In the genomic region with DNA sequence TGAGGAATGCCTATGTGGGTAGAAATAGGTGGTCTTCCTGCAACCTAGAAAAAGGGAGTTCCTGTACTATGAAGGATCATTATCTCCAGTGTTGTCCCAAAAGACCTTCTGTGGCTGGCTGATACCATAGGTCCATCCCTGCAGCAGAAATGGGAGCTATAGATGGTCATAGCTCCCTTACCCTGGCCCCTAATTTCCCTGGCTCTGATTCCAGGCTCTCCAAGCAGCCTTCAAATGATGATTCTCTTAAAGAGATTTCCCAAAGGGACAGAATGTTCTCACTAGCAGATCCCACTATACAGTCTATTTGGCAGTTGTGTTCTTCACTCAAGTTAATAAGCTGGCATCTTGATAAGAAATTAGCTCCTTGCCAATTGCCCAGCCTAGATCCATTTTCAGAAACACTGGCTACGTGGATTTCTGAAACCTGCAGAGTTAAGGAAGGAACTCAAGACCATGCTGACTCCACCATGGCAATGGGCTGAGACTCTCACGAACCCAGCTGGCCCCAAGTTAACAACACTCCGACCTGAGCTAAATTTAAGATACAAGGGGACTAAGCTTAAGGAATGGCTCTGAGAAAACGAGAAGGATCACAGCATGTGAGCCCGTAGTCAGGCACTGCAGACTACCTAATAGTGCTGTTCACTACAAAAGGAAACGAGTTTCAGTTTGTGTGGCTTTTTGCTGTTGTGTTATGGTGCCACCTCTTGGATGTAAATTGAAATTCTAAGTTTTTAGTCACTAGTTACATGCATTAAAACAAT, we compare ENCODE assay signal across 8 cellular contexts. TPM values are rescaled to one million over a fixed set of nuclear protein-coding genes. Genes with fewer than 3 reads are reported as not detected.
DNase-seq lines count a peak whose midpoint lies in the region; ATAC-seq and TF ChIP-seq lines count a peak whose summit lies in the region.

No MANE protein-coding gene starts in this region.

- peak overlapping the region; percentile 69 for H3K9ac ChIP-seq in BLaER1

- peak; percentile 33 to 86 for DNase-seq in NOMO-1 (lab: John Stamatoyannopoulos, UW; ENCODE audit: unreplicated experiment in 2 of 2)
- DNase-seq in glutamatergic neuron = no peak
- DNase-seq in putamen (ENCODE audit: low spot score) = peak; percentile 31
- no peak for DNase-seq in T-helper 9 cell

- H3K9me3 ChIP-seq in BLaER1 = no peaks in the 10 kb centered on the region

- no peak for TF ChIP-seq CTCF in glutamatergic neuron (IDR thresholded peaks at IDR 0.05; ENCODE audit: partially characterized antibody, unreplicated experiment)

- peaks cover 2% of the 10 kb centered on the region for H3K36me3 Mint-ChIP-seq in activated naive CD4-positive, alpha-beta T cell treated with anti-CD3 and anti-CD28 coated beads, Interleukin-2, amount 50 U/mL, for 24 hours
- no peaks in the 10 kb centered on the region for H3K36me3 Mint-ChIP-seq in glutamatergic neuron (ENCODE audit: unreplicated experiment)

- peaks cover 11% of the 10 kb centered on the region for H3K4me1 Mint-ChIP-seq in activated naive CD4-positive, alpha-beta T cell treated with anti-CD3 and anti-CD28 coated beads, Interleukin-2, amount 50 U/mL, for 24 hours
- H3K4me1 Mint-ChIP-seq in glutamatergic neuron (ENCODE audit: low read depth, unreplicated experiment) = peaks cover 18% of the 10 kb centered on the region

- peak overlapping the region; percentile 47 for H3K27ac ChIP-seq in BLaER1

- H3K36me3 ChIP-seq in BLaER1 = peaks cover 16% of the 10 kb centered on the region

- no peaks in the 10 kb centered on the region for H3K27me3 ChIP-seq in BLaER1

- no peaks in the 10 kb centered on the region for H3K9me3 Mint-ChIP-seq in activated naive CD4-positive, alpha-beta T cell treated with anti-CD3 and anti-CD28 coated beads, Interleukin-2, amount 50 U/mL, for 24 hours
- H3K9me3 Mint-ChIP-seq in glutamatergic neuron (ENCODE audit: unreplicated experiment) = peaks cover 4% of the 10 kb centered on the region

- H3K4me3 ChIP-seq in BLaER1 = peak overlapping the region; percentile 43

- ATAC-seq in GM18508 (IDR thresholded peaks at IDR 0.05; ENCODE audit: insufficient read depth, unreplicated experiment) = peak; percentile 69
- ATAC-seq in HG03175 (IDR thresholded peaks at IDR 0.05; ENCODE audit: unreplicated experiment) = peak; percentile 78

- H4K20me1 ChIP-seq in BLaER1 = no peaks in the 10 kb centered on the region

- peak overlapping the region; percentile 65 for H3K4me3 Mint-ChIP-seq in activated naive CD4-positive, alpha-beta T cell treated with anti-CD3 and anti-CD28 coated beads, Interleukin-2, amount 50 U/mL, for 24 hours
- no peak overlapping the region for H3K4me3 Mint-ChIP-seq in glutamatergic neuron (ENCODE audit: unreplicated experiment)

- H3K27me3 Mint-ChIP-seq in activated naive CD4-positive, alpha-beta T cell treated with anti-CD3 and anti-CD28 coated beads, Interleukin-2, amount 50 U/mL, for 24 hours = no peaks in the 10 kb centered on the region
- H3K27me3 Mint-ChIP-seq in glutamatergic neuron (ENCODE audit: unreplicated experiment) = peaks cover 5% of the 10 kb centered on the region

- H3K4me1 ChIP-seq in BLaER1 = peaks cover 6% of the 10 kb centered on the region; the same call in 1 of the 2 replicates

- peak overlapping the region; percentile 52 for H3K27ac Mint-ChIP-seq in activated naive CD4-positive, alpha-beta T cell treated with anti-CD3 and anti-CD28 coated beads, Interleukin-2, amount 50 U/mL, for 24 hours
- peak overlapping the region; percentile 73 for H3K27ac Mint-ChIP-seq in glutamatergic neuron (ENCODE audit: unreplicated experiment)

- H3K4me2 ChIP-seq in BLaER1 = peak overlapping the region; percentile 58

RNA-seq across cellular contexts. Expression of gene C15orf40, which starts 11.4 kb away (rescaled TPM):
- total RNA-seq in glutamatergic neuron (ENCODE audit: unreplicated experiment) = 29.6 TPM

RNA-seq across cellular contexts. Expression of gene RAMAC, which starts 14.1 kb away (rescaled TPM):
- 38.2 TPM for total RNA-seq in glutamatergic neuron (ENCODE audit: unreplicated experiment)

RNA-seq across cellular contexts. Expression of gene HOMER2, which starts 47.6 kb away (rescaled TPM):
- 32.6 TPM for total RNA-seq in glutamatergic neuron (ENCODE audit: unreplicated experiment)

Comparison
In these comparisons a context has a peak if more than half of its experiments do, and no peak if none do; other contexts are left out.
1. DNase-seq: peak in NOMO-1 (2 of 2) and putamen (single experiment); none in glutamatergic neuron (single experiment) and T-helper 9 cell (single experiment).